In genomic region chr9:78035369-78035993, GRCh38 we compare ENCODE assay signal across 7 cellular contexts. TPM values are rescaled to one million over a fixed set of nuclear protein-coding genes. Genes with fewer than 3 reads are reported as not detected.
DNase-seq lines count a peak whose midpoint lies in the region; ATAC-seq and TF ChIP-seq lines count a peak whose summit lies in the region.

No MANE protein-coding gene starts in this region.

- no peaks in the 10 kb centered on the region for H4K20me1 ChIP-seq in PC-9 (ENCODE audit: insufficient read depth)
- H4K20me1 ChIP-seq in osteoblast (ENCODE audit: insufficient read depth, low read length), result no peaks in the 10 kb centered on the region

- H3K4me3 ChIP-seq in PC-9 (no peak overlapping the region), osteoblast (ENCODE audit: insufficient read depth, low read length) (peak overlapping the region; percentile 14)

- H3K27me3 Mint-ChIP-seq in activated naive CD4-positive, alpha-beta T cell treated with anti-CD3 and anti-CD28 coated beads, Interleukin-2, amount 10 ng/mL, durations not matched to agents 7 days and 5 days, result peaks cover 6% of the 10 kb centered on the region

- H3K79me2 ChIP-seq in PC-9 (ENCODE audit: low read depth) (peaks cover 9% of the 10 kb centered on the region), osteoblast (ENCODE audit: insufficient read depth, low read length) (peaks cover 6% of the 10 kb centered on the region)

- TF ChIP-seq CTCF in GM10266 (IDR thresholded peaks at IDR 0.05; ENCODE audit: control insufficient read depth, insufficient read depth, low read depth, missing control alignments) (peak; percentile 66), PC-9 (conservative IDR thresholded peaks at IDR 0.05) (peak; percentile 89), osteoblast (IDR thresholded peaks at IDR 0.05; ENCODE audit: extremely low read depth, low read depth, low read length) (peak; percentile 90)

- no peak for ATAC-seq in HG03025 (IDR thresholded peaks at IDR 0.05; ENCODE audit: low FRiP score, unreplicated experiment)

- peaks cover 38% of the 10 kb centered on the region for H3K4me1 Mint-ChIP-seq in activated naive CD4-positive, alpha-beta T cell treated with anti-CD3 and anti-CD28 coated beads, Interleukin-2, amount 10 ng/mL, durations not matched to agents 7 days and 5 days

- H3K36me3 ChIP-seq in PC-9 (ENCODE audit: low read depth) (no peaks in the 10 kb centered on the region), osteoblast (ENCODE audit: insufficient read depth, low read length) (no peaks in the 10 kb centered on the region)

- H2AFZ ChIP-seq in PC-9 (peak overlapping the region; percentile 40; the same call in 1 of the 2 replicates), osteoblast (ENCODE audit: low read length) (peak overlapping the region; percentile 82)

- H3K4me2 ChIP-seq in PC-9, result 0 out of 2 replicates have a peak overlapping the region, but pooled peaks have one; percentile 14
- peak overlapping the region; percentile 66 for H3K4me2 ChIP-seq in osteoblast (ENCODE audit: insufficient read depth, low read length)

- CTCF ChIA-PET in PC-9 (lab: Charles Lee), result interaction anchor here (0.7 to 2.4 kb wide), 6 partner anchors 58 to 1618 kb away, joined by 3 to 14 read pairs (median 4); no protein-coding TSS in a partner anchor
- CTCF ChIA-PET in activated naive CD4-positive, alpha-beta T cell treated with anti-CD3 and anti-CD28 coated beads, Interleukin-2, amount 10 ng/mL, durations not matched to agents 7 days and 5 days (lab: Charles Lee), result interaction anchor here (0.6 to 8.7 kb wide), 35 partner anchors 10 to 602 kb away, joined by 3 to 150 read pairs (median 4); no protein-coding TSS in a partner anchor

- H3K4me1 ChIP-seq in PC-9 (replicated peaks; ENCODE audit: insufficient read depth) (peaks cover 39% of the 10 kb centered on the region), osteoblast (ENCODE audit: insufficient read depth, low read length) (peaks cover 9% of the 10 kb centered on the region)

- no peaks in the 10 kb centered on the region for H3K27me3 ChIP-seq in PC-9 (ENCODE audit: insufficient read depth, low read depth)
- H3K27me3 ChIP-seq in osteoblast (ENCODE audit: insufficient read depth, low read length), result no peaks in the 10 kb centered on the region

- H3K27ac Mint-ChIP-seq in activated naive CD4-positive, alpha-beta T cell treated with anti-CD3 and anti-CD28 coated beads, Interleukin-2, amount 10 ng/mL, durations not matched to agents 7 days and 5 days, result no peak overlapping the region

- POLR2A ChIA-PET in PC-9 (lab: Charles Lee; ENCODE audit: unreplicated experiment), result no interaction called here

- H3K27ac ChIP-seq in PC-9, result no peak overlapping the region
- H3K27ac ChIP-seq in osteoblast (ENCODE audit: low read depth, low read length), result no peak overlapping the region

- no peaks in the 10 kb centered on the region for H3K9me3 Mint-ChIP-seq in activated naive CD4-positive, alpha-beta T cell treated with anti-CD3 and anti-CD28 coated beads, Interleukin-2, amount 10 ng/mL, durations not matched to agents 7 days and 5 days

- H3K9me2 ChIP-seq in PC-9 (ENCODE audit: insufficient read depth), result no peaks in the 10 kb centered on the region

- DNase-seq in GM10266 (ENCODE audit: extremely low spot score), result peak; percentile 63
- peak; percentile 70 for DNase-seq in LHCN-M2 (ENCODE audit: low read depth)
- peak; percentile 46 to 47 for DNase-seq in PC-9
- DNase-seq in activated naive CD4-positive, alpha-beta T cell treated with anti-CD3 and anti-CD28 coated beads, Interleukin-2, amount 10 ng/mL, durations not matched to agents 7 days and 5 days, result peak; percentile 64
- peak; percentile 11 for DNase-seq in germinal center (ENCODE audit: low spot score)
- peak; percentile 69 for DNase-seq in osteoblast (ENCODE audit: insufficient read length, low spot score, missing footprints)

- peaks cover 2% of the 10 kb centered on the region for H3K36me3 Mint-ChIP-seq in activated naive CD4-positive, alpha-beta T cell treated with anti-CD3 and anti-CD28 coated beads, Interleukin-2, amount 10 ng/mL, durations not matched to agents 7 days and 5 days

- intact Hi-C loops in PC-9 (cut with micrococcal nuclease; ENCODE audit: unreplicated experiment), result loop anchor here (1.0 to 10.0 kb wide), 5 partner anchors 55 to 602 kb away; partner anchors contain the start of gene CEP78

- H3F3A ChIP-seq in PC-9 (ENCODE audit: insufficient read depth, low read depth), result peaks cover 6% of the 10 kb centered on the region; the same call in 1 of the 2 replicates

- no peak overlapping the region for H3K4me3 Mint-ChIP-seq in activated naive CD4-positive, alpha-beta T cell treated with anti-CD3 and anti-CD28 coated beads, Interleukin-2, amount 10 ng/mL, durations not matched to agents 7 days and 5 days

- no peaks in the 10 kb centered on the region for H3K9me3 ChIP-seq in PC-9 (ENCODE audit: insufficient read depth, low read depth)
- no peaks in the 10 kb centered on the region for H3K9me3 ChIP-seq in osteoblast (ENCODE audit: low read depth, low read length)

- no TSS peak for BruUV-seq in PC-9 (replicated peaks; lab: Mats Ljungman, UMichigan)

RNA-seq across cellular contexts. Expression of gene GNAQ, which starts 3.9 kb away (rescaled TPM):
- total RNA-seq in LHCN-M2 (2014; rRNA removed) (21.0 and 29.2 TPM in 2 replicates), PC-9 (2021) (51.6 and 53.5 TPM in 2 replicates), osteoblast (63.9 and 64.8 TPM in 2 replicates)
- polyA plus RNA-seq in LHCN-M2 (2012), result 12.5 TPM

Comparison
In these comparisons a context has a peak if more than half of its experiments do, and no peak if none do; other contexts are left out.
1. DNase-seq: peak in every context shown above with its lines; median percentile 70 in LHCN-M2; 69 in osteoblast; 64 in activated naive CD4-positive, alpha-beta T cell treated with anti-CD3 and anti-CD28 coated beads, Interleukin-2, amount 10 ng/mL, durations not matched to agents 7 days and 5 days; 63 in GM10266; 46 in PC-9; 11 in germinal center.